20 cellular contexts compared by ENCODE assay signal in the genomic region with DNA sequence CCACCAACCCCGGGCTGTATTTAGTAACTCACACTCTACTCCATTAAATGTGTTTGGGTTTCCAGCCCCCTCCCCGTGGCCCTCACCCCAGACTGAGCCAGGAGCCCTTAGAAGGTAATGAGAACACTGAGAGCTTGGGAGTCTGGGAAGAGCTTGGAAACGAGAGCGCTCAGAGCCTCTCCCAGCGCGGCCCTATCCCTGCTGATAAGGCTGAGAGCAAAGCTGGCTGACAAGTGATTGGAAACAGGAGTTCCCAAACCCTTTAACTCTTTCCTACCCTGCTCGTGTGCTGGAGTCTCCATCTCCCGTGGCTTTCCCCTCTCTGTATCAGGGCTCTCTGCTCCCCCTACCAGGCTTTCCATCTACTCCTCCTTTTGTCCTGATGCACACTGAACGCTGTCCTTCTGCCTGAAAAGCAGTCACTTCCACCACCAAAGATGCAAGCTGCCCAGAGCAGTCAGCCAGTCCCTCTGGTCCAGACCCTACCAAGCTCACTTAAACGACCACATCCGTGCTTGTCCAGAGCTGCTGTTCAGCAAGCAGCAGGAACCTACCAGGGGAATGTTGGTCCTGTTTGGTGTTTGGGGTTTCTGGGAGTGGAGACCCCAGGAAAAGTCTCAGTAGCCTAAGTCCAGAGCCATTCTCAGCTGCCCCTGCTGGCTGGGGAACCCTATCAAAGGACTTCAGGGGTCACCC.
A peak's percentile ranks its signal among the peaks of the same experiment; 100 is the strongest.
DNase-seq lines count a peak whose midpoint lies in the region; ATAC-seq and TF ChIP-seq lines count a peak whose summit lies in the region.
"Had no signal": no experiment of that assay in that cellular context is flagged by ENCODE, and none has a peak within 500 bp of the region (broad histone marks: within the 10 kb centered on the region; RNA-seq: fewer than 3 reads in every experiment).

No MANE protein-coding gene starts in this region.

- H3K4me3 Mint-ChIP-seq in WTC11 (peak overlapping the region; percentile 34), nephron progenitor cell (peak overlapping the region; percentile 1)
- H3K4me3 Mint-ChIP-seq: CD4-positive, CD25-positive, alpha-beta regulatory T cell; naive thymus-derived CD8-positive, alpha-beta T cell had no signal

- peaks cover 16% of the 10 kb centered on the region for H3K27me3 Mint-ChIP-seq in WTC11 (ENCODE audit: low read depth)
- peaks cover 91% of the 10 kb centered on the region for H3K27me3 Mint-ChIP-seq in nephron progenitor cell (ENCODE audit: low read depth, poor library complexity)

- H3K9me3 ChIP-seq in BE2C (no peaks in the 10 kb centered on the region), hepatocyte (ENCODE audit: low read depth) (no peaks in the 10 kb centered on the region), body of pancreas (no peaks in the 10 kb centered on the region)
- H3K9me3 ChIP-seq: A549, transverse colon had no signal

- H3K4me3 ChIP-seq in BE2C (ENCODE audit: low read depth, low read length) (peak overlapping the region; percentile 22), hepatocyte (no peak overlapping the region), body of pancreas (no peak overlapping the region)
- H3K4me3 ChIP-seq: A549, transverse colon had no signal

- H2AFZ ChIP-seq in hepatocyte, result no peak overlapping the region

- POLR2A ChIA-PET in WTC11 (lab: Charles Lee), result interaction anchor here (0.6 to 2.5 kb wide), 7 partner anchors 9 to 115 kb away, joined by 3 to 22 read pairs (median 4); partner anchors contain the start of gene PKDCC

- H3K27me3 ChIP-seq in BE2C, result no peaks in the 10 kb centered on the region
- H3K27me3 ChIP-seq in hepatocyte, result no peaks in the 10 kb centered on the region
- no peaks in the 10 kb centered on the region for H3K27me3 ChIP-seq in body of pancreas
- H3K27me3 ChIP-seq: transverse colon had no signal

- H3K27ac Mint-ChIP-seq in WTC11 (peak overlapping the region; percentile 64), nephron progenitor cell (no peak overlapping the region)
- H3K27ac Mint-ChIP-seq: CD4-positive, CD25-positive, alpha-beta regulatory T cell had no signal

- H3K27ac ChIP-seq in hepatocyte (peak overlapping the region; percentile 49), body of pancreas (no peak overlapping the region)

- H3K4me1 Mint-ChIP-seq in WTC11 (peaks cover 58% of the 10 kb centered on the region), nephron progenitor cell (peaks cover 52% of the 10 kb centered on the region)
- H3K4me1 Mint-ChIP-seq: CD4-positive, CD25-positive, alpha-beta regulatory T cell had no signal

- H3K79me2 ChIP-seq in hepatocyte, result no peaks in the 10 kb centered on the region

- H3K9me3 Mint-ChIP-seq in WTC11 (peaks cover 3% of the 10 kb centered on the region; the same call in 1 of the 2 replicates), nephron progenitor cell (peaks cover 4% of the 10 kb centered on the region)
- H3K9me3 Mint-ChIP-seq: CD4-positive, CD25-positive, alpha-beta regulatory T cell; naive thymus-derived CD8-positive, alpha-beta T cell had no signal

- 7% methylated on average over 11 of the region's 11 CpGs for WGBS in hepatocyte (ENCODE audit: low lambda C conversion rate, missing lambda C conversion rate)
- 23 to 24% methylated on average over 5 to 11 of the region's 11 CpGs for WGBS in body of pancreas, 2 donors

- ATAC-seq in WTC11 (peak; percentile 60), body of pancreas (no peak)
- ATAC-seq: left colon; naive thymus-derived CD8-positive, alpha-beta T cell; Panc1 had no signal

- peak; percentile 77 for DNase-seq in BE2C
- DNase-seq in WTC11 (ENCODE audit: low spot score), result no peak
- DNase-seq in hepatocyte (ENCODE audit: low spot score), result peak; percentile 57
- no peak for DNase-seq in nephron progenitor cell
- DNase-seq in NCI-H146 (lab: John Stamatoyannopoulos, UW), result no peak
- DNase-seq in HuH-7.5 (ENCODE audit: low spot score), result no peak
- DNase-seq in NCI-H2107 (lab: John Stamatoyannopoulos, UW), result no peak
- DNase-seq in body of pancreas, result no peak
- DNase-seq: activated effector memory CD4-positive, alpha-beta T cell treated with Interleukin-2 at 50 U/mL for 16 hours; anterior cingulate cortex; CD4-positive, CD25-positive, alpha-beta regulatory T cell; cortex of kidney; left colon; naive thymus-derived CD8-positive, alpha-beta T cell; NCI-H2029; NCI-H526 treated with DMSO at 0.1 percent for 48 hours; SW 1271; transverse colon had no signal

- H3K9me2 ChIP-seq in hepatocyte (replicated peaks; ENCODE audit: insufficient read depth), result no peaks in the 10 kb centered on the region

- H3K4me2 ChIP-seq in hepatocyte, result peak overlapping the region; percentile 44
- H3K4me2 ChIP-seq: A549 had no signal

- TF ChIP-seq POLR2A in body of pancreas (IDR thresholded peaks at IDR 0.05), result no peak

- no peak for TF ChIP-seq CTCF in BE2C (IDR thresholded peaks at IDR 0.05; ENCODE audit: low read depth, low read length)
- TF ChIP-seq CTCF in WTC11 (IDR thresholded peaks at IDR 0.05), result no peak
- no peak for TF ChIP-seq CTCF in hepatocyte (IDR thresholded peaks at IDR 0.05; ENCODE audit: poor library complexity)
- TF ChIP-seq CTCF in nephron progenitor cell (IDR thresholded peaks at IDR 0.05), result no peak
- TF ChIP-seq CTCF in body of pancreas (IDR thresholded peaks at IDR 0.05), result no peak

- H4K20me1 ChIP-seq in hepatocyte (ENCODE audit: insufficient read depth, poor library complexity, severe bottlenecking), result no peaks in the 10 kb centered on the region

- H3K4me1 ChIP-seq in BE2C (peaks cover 27% of the 10 kb centered on the region), hepatocyte (ENCODE audit: insufficient read depth) (peaks cover 32% of the 10 kb centered on the region), body of pancreas (no peaks in the 10 kb centered on the region)
- H3K4me1 ChIP-seq: A549 had no signal

- H3K36me3 ChIP-seq in BE2C, result no peaks in the 10 kb centered on the region
- no peaks in the 10 kb centered on the region for H3K36me3 ChIP-seq in hepatocyte (replicated peaks; ENCODE audit: insufficient read depth, low read depth)
- no peaks in the 10 kb centered on the region for H3K36me3 ChIP-seq in body of pancreas (replicated peaks in 1 of 2; ENCODE audit: insufficient read depth in 1 of 2, low read depth in 2 of 2)
- H3K36me3 ChIP-seq: transverse colon had no signal

- CTCF ChIA-PET in WTC11 (lab: Charles Lee), result interaction anchor here (0.5 to 2.4 kb wide), 17 partner anchors 10 to 249 kb away, joined by 3 to 32 read pairs (median 4); partner anchors contain the start of gene PKDCC

- H3K36me3 Mint-ChIP-seq in WTC11 (no peaks in the 10 kb centered on the region; the same call in 1 of the 2 replicates), nephron progenitor cell (ENCODE audit: low read depth) (no peaks in the 10 kb centered on the region)
- H3K36me3 Mint-ChIP-seq: CD4-positive, CD25-positive, alpha-beta regulatory T cell had no signal

- intact Hi-C loops in body of pancreas (cut with DNase I), result no loop called here

TF ChIP-seq in WTC11, 78 proteins besides CTCF, POLR2A, EP300 and RAD21 (continues in another document):
- no peak for TF ChIP-seq ZNF138 (CRISPR knock-in tag; conservative IDR thresholded peaks at IDR 0.05)
- TF ChIP-seq, protein P1, sequence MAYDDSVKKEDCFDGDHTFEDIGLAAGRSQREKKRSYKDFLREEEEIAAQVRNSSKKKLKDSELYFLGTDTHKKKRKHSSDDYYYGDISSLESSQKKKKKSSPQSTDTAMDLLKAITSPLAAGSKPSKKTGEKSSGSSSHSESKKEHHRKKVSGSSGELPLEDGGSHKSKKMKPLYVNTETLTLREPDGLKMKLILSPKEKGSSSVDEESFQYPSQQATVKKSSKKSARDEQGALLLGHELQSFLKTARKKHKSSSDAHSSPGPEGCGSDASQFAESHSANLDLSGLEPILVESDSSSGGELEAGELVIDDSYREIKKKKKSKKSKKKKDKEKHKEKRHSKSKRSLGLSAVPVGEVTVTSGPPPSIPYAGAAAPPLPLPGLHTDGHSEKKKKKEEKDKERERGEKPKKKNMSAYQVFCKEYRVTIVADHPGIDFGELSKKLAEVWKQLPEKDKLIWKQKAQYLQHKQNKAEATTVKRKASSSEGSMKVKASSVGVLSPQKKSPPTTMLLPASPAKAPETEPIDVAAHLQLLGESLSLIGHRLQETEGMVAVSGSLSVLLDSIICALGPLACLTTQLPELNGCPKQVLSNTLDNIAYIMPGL (CRISPR knock-in tag; IDR thresholded peaks at IDR 0.05), result no peak
- TF ChIP-seq KAT7 (CRISPR knock-in tag; IDR thresholded peaks at IDR 0.05; ENCODE audit: borderline replicate concordance), result 0 out of 2 replicates have a peak, but pooled peaks have one; percentile 55
- TF ChIP-seq, protein P2, sequence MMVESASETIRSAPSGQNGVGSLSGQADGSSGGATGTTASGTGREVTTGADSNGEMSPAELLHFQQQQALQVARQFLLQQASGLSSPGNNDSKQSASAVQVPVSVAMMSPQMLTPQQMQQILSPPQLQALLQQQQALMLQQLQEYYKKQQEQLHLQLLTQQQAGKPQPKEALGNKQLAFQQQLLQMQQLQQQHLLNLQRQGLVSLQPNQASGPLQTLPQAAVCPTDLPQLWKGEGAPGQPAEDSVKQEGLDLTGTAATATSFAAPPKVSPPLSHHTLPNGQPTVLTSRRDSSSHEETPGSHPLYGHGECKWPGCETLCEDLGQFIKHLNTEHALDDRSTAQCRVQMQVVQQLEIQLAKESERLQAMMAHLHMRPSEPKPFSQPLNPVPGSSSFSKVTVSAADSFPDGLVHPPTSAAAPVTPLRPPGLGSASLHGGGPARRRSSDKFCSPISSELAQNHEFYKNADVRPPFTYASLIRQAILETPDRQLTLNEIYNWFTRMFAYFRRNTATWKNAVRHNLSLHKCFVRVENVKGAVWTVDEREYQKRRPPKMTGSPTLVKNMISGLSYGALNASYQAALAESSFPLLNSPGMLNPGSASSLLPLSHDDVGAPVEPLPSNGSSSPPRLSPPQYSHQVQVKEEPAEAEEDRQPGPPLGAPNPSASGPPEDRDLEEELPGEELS (CRISPR knock-in tag; IDR thresholded peaks at IDR 0.05), result no peak
- no peak for TF ChIP-seq ZNF416 (CRISPR knock-in tag; IDR thresholded peaks at IDR 0.05)
- TF ChIP-seq SP1 (CRISPR knock-in tag; conservative IDR thresholded peaks at IDR 0.05), result peak; percentile 16; the same call in 1 of the 2 replicates

Comparison
In these comparisons a context has a peak if more than half of its experiments do, and no peak if none do; other contexts are left out.
1. DNase-seq: peak in BE2C (single experiment) and hepatocyte (single experiment); none in WTC11 (single experiment), nephron progenitor cell (single experiment), NCI-H146 (single experiment), HuH-7.5 (single experiment), NCI-H2107 (single experiment) and body of pancreas (0 of 4).